9 cellular contexts compared by ENCODE assay signal in the genomic region with DNA sequence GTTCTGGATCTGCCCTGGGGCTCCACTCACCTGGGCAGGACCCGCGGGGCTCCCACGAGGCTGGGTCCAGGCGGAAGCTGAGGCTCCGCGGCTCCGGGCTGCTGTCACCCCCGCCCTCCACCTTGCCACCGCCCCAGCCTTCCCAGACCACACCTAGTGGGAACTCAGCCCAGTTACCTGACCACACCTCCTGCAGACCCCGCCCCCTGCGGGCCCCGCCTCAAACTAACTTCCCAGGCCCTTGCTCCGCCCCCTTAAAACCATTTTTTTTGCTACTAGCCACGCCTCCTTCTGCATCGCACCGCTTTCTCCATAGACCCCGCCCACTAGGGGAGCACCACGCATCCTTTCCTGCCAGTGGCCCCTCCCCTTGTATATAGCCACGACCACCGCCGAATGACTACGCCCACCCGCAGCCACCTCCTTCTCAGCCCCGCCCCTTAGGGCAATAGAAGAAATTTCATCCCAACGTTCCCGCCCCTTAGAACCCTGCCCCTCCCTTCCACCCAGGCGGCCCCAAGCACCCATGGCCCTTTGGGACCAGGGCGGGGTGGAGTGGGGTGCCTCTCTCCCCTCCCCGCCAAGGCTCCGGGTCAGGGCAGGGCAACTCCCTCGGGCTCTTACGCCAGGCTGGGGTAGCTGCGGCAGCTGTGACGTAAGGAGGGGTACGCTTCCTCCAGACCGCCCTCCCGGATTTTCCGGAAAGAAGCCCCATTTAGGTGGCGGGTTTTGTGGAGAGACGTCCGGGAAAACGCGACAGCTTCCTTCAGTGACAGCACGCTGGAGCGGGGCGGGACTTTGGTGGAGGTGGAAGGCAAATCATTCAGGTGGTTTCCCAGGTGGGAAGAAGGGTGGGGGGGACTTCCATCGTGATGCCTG. TPM values are rescaled to one million over a fixed set of nuclear protein-coding genes. Genes with fewer than 3 reads are reported as not detected.
A peak's percentile ranks its signal among the peaks of the same experiment; 100 is the strongest.
DNase-seq lines count a peak whose midpoint lies in the region; ATAC-seq and TF ChIP-seq lines count a peak whose summit lies in the region.
"Had no signal": no experiment of that assay in that cellular context is flagged by ENCODE, and none has a peak within 500 bp of the region (broad histone marks: within the 10 kb centered on the region; RNA-seq: fewer than 3 reads in every experiment).

A gene (minus strand): TSS at position 79 of the 879 bp plus-strand sequence. CDS start 3,687 bp downstream, outside the sequence.

- H3K36me3 ChIP-seq in gastrocnemius medialis = no peaks in the 10 kb centered on the region
- H3K36me3 ChIP-seq: SJCRH30 had no signal

- H3K9me3 ChIP-seq in gastrocnemius medialis = no peaks in the 10 kb centered on the region
- H3K9me3 ChIP-seq: SJCRH30 had no signal

- peaks cover 36 to 37% (median 36%) of the 10 kb centered on the region in 3 donors for H3K27me3 ChIP-seq in gastrocnemius medialis
- H3K27me3 ChIP-seq: SJCRH30 had no signal

- in situ Hi-C loops in gastrocnemius medialis (cut with MboI; ENCODE audit: low sequenced_read_pairs in 4 of 4) = no loop called here

- peak; percentile 85 for DNase-seq in D341Med (ENCODE audit: low spot score)
- peak; percentile 67 for DNase-seq in HuH-7 (ENCODE audit: low spot score)
- peak; percentile 77 for DNase-seq in activated gamma-delta T cell (lab: John Stamatoyannopoulos, UW)
- peak; percentile 68 for DNase-seq in left cardiac atrium
- no peak for DNase-seq in gastrocnemius medialis
- no peak for DNase-seq in cerebellum (ENCODE audit: low spot score)

- TF ChIP-seq CTCF in gastrocnemius medialis (IDR thresholded peaks at IDR 0.05 in 4 of 5, conservative IDR thresholded peaks at IDR 0.05 in 1 of 5) = no peak

- TF ChIP-seq POLR2A in Raji (IDR thresholded peaks at IDR 0.05; ENCODE audit: insufficient read depth, low read depth, low read length) (peak; percentile 75), gastrocnemius medialis (IDR thresholded peaks at IDR 0.05) (no peak)

- intact Hi-C loops in left cardiac atrium (cut with DNase I) = loop anchor here in 1 of 2 donors (10.0 kb wide), 1 partner anchor 133 kb away; no protein-coding TSS in a partner anchor
- intact Hi-C loops in gastrocnemius medialis (cut with DNase I; ENCODE audit: low total_unique reads) = no loop called here

- no peaks in the 10 kb centered on the region for H3K4me1 ChIP-seq in gastrocnemius medialis

- peak; percentile 67 for ATAC-seq in GM21515 (IDR thresholded peaks at IDR 0.05; ENCODE audit: unreplicated experiment)
- ATAC-seq in left cardiac atrium = peak; percentile 86 to 87
- peak in 1 of 2 donors; percentile 22 for ATAC-seq in gastrocnemius medialis

- no peak within 1 kb of the TSS for H3K27ac ChIP-seq in gastrocnemius medialis
- H3K27ac ChIP-seq: SJCRH30 had no signal

- peak within 1 kb of the TSS; percentile 25 to 48 (median 40) for H3K4me3 ChIP-seq in gastrocnemius medialis
- H3K4me3 ChIP-seq: SJCRH30 had no signal

RNA-seq across cellular contexts. Expression of the gene that starts here (rescaled TPM):
- total RNA-seq in left cardiac atrium = under 1 TPM; 0.47 to 0.65 TPM
- total RNA-seq in gastrocnemius medialis = not detected
- 4.9 TPM for total RNA-seq in cerebellum
- total RNA-seq: SJCRH30 had no signal

Comparison
In these comparisons a context has a peak if more than half of its experiments do, and no peak if none do; other contexts are left out.
1. Peak in DNase-seq and ATAC-seq in left cardiac atrium; RNA of the gene not detected or under 1 TPM.
2. DNase-seq: peak in D341Med (single experiment), HuH-7 (single experiment) and activated gamma-delta T cell (single experiment); none in gastrocnemius medialis (0 of 2) and cerebellum (single experiment).